In genomic region chr9:115170674-115171073, GRCh38 we compare ENCODE assay signal across 16 cellular contexts. TPM values are rescaled to one million over a fixed set of nuclear protein-coding genes. Genes with fewer than 3 reads are reported as not detected.
DNase-seq lines count a peak whose midpoint lies in the region; ATAC-seq and TF ChIP-seq lines count a peak whose summit lies in the region.
"Had no signal": no experiment of that assay in that cellular context is flagged by ENCODE, and none has a peak within 500 bp of the region (broad histone marks: within the 10 kb centered on the region; RNA-seq: fewer than 3 reads in every experiment).

No MANE protein-coding gene starts in this region.

- intact Hi-C loops in sciatic nerve (cut with DNase I), result no loop called here

- H3K4me3 Mint-ChIP-seq in activated naive CD8-positive, alpha-beta T cell treated with anti-CD3 and anti-CD28 coated beads for 36 hours, result no peak overlapping the region
- H3K4me3 Mint-ChIP-seq: activated naive CD8-positive, alpha-beta T cell had no signal

- ATAC-seq in SK-N-SH treated with all-trans-retinoic acid at 6 μM for 48 hours (peak; percentile 64), sciatic nerve (peak; percentile 56), HG02623 (IDR thresholded peaks at IDR 0.05; ENCODE audit: unreplicated experiment) (no peak)
- ATAC-seq: pancreas had no signal

- no peaks in the 10 kb centered on the region for H3K36me3 Mint-ChIP-seq in activated naive CD8-positive, alpha-beta T cell treated with anti-CD3 and anti-CD28 coated beads for 36 hours
- H3K36me3 Mint-ChIP-seq: activated naive CD8-positive, alpha-beta T cell had no signal

- H3K27me3 Mint-ChIP-seq in activated naive CD8-positive, alpha-beta T cell treated with anti-CD3 and anti-CD28 coated beads for 36 hours, result peaks cover 9% of the 10 kb centered on the region

- no peak overlapping the region for H3K27ac Mint-ChIP-seq in activated naive CD8-positive, alpha-beta T cell treated with anti-CD3 and anti-CD28 coated beads for 36 hours
- H3K27ac Mint-ChIP-seq: activated naive CD8-positive, alpha-beta T cell had no signal

- H3K4me1 Mint-ChIP-seq in activated naive CD8-positive, alpha-beta T cell treated with anti-CD3 and anti-CD28 coated beads for 36 hours, result no peaks in the 10 kb centered on the region

- peak; percentile 66 for DNase-seq in HFF-Myc (ENCODE audit: extremely low read depth, low read depth)
- peak; percentile 44 for DNase-seq in fibroblast of the aortic adventitia (ENCODE audit: low read depth)
- no peak for DNase-seq in sciatic nerve (ENCODE audit: low spot score)
- DNase-seq in activated naive CD8-positive, alpha-beta T cell treated with anti-CD3 and anti-CD28 coated beads for 36 hours, result no peak
- DNase-seq in HUDEP-2 (lab: John Stamatoyannopoulos, UW; ENCODE audit: unreplicated experiment in 76 of 76), result no peak
- no peak for DNase-seq in pons (ENCODE audit: low spot score)
- DNase-seq: activated CD4-positive, alpha-beta T cell treated with anti-CD3 and anti-CD28 coated beads, Interleukin-2, amount 50 U/mL, for 48 hours; DMS 273 treated with DMSO at 0.1 percent for 48 hours; kidney glomerular epithelial cell; NCI-H446 treated with DMSO at 0.1 percent for 48 hours; pancreas; stimulated activated CD4-positive, alpha-beta T cell treated with anti-CD3 and anti-CD28 coated beads, Interleukin-4, amount 100 ng/mL, for 24 hours; testis had no signal

- no peaks in the 10 kb centered on the region for H3K9me3 Mint-ChIP-seq in activated naive CD8-positive, alpha-beta T cell treated with anti-CD3 and anti-CD28 coated beads for 36 hours

- no peak overlapping the region for H3K4me3 ChIP-seq in HFF-Myc (replicated peaks; ENCODE audit: low read depth, low read length)
- no peak overlapping the region for H3K4me3 ChIP-seq in fibroblast of the aortic adventitia (ENCODE audit: low read depth, low read length)
- H3K4me3 ChIP-seq: pancreas, testis had no signal

- TF ChIP-seq CTCF in HFF-Myc (IDR thresholded peaks at IDR 0.05; ENCODE audit: low read depth, low read length, missing control alignments), result no peak
- peak; percentile 21 for TF ChIP-seq CTCF in fibroblast of the aortic adventitia (IDR thresholded peaks at IDR 0.05; ENCODE audit: insufficient read depth, low read length)

TF ChIP-seq in SK-N-SH treated with all-trans-retinoic acid at 6 μM for 48 hours, 23 proteins besides CTCF, POLR2A, EP300 and RAD21:
- TF ChIP-seq ZC3H10 (CRISPR knock-in tag; IDR thresholded peaks at IDR 0.05) (no peak), OSR1 (CRISPR knock-in tag; IDR thresholded peaks at IDR 0.05) (no peak), POU6F1 (CRISPR knock-in tag; IDR thresholded peaks at IDR 0.05; ENCODE audit: borderline replicate concordance, low read depth) (no peak), TOX (CRISPR knock-in tag; IDR thresholded peaks at IDR 0.05; ENCODE audit: borderline replicate concordance) (no peak), ZNF565 (CRISPR knock-in tag; conservative IDR thresholded peaks at IDR 0.05; ENCODE audit: low read depth) (no peak), ZFP3 (CRISPR knock-in tag; IDR thresholded peaks at IDR 0.05) (no peak), ZFP30 (CRISPR knock-in tag; IDR thresholded peaks at IDR 0.05) (no peak), CSRNP3 (CRISPR knock-in tag; IDR thresholded peaks at IDR 0.05) (no peak), TCF4 (CRISPR knock-in tag; IDR thresholded peaks at IDR 0.05; ENCODE audit: borderline replicate concordance) (no peak), CREB5 (CRISPR knock-in tag; IDR thresholded peaks at IDR 0.05; ENCODE audit: low read depth) (no peak), ZNF70 (CRISPR knock-in tag; IDR thresholded peaks at IDR 0.05) (no peak), SNAI2 (CRISPR knock-in tag; IDR thresholded peaks at IDR 0.05) (no peak), BACH2 (CRISPR knock-in tag; IDR thresholded peaks at IDR 0.05; ENCODE audit: borderline replicate concordance) (no peak), RARB (CRISPR knock-in tag; IDR thresholded peaks at IDR 0.05) (no peak)

RNA-seq across cellular contexts. Expression of gene TNC, which starts 52.7 kb away (rescaled TPM):
- total RNA-seq in fibroblast of the aortic adventitia (ENCODE audit: low replicate concordance) (8.3 and 49.7 TPM in 2 replicates), sciatic nerve (28.6 TPM)
- total RNA-seq in activated naive CD8-positive, alpha-beta T cell treated with anti-CD3 and anti-CD28 coated beads for 36 hours, result 1 to 10 TPM in 1 of 2 experiments, under 1 TPM in 1; 0.90 to 1.3 TPM

Comparison
In these comparisons a context has a peak if more than half of its experiments do, and no peak if none do; other contexts are left out.
1. DNase-seq: peak in HFF-Myc (single experiment) and fibroblast of the aortic adventitia (single experiment); none in sciatic nerve (single experiment), activated naive CD8-positive, alpha-beta T cell treated with anti-CD3 and anti-CD28 coated beads for 36 hours (single experiment), HUDEP-2 (0 of 76) and pons (single experiment).